In genomic region chr4:72330381-72330780, GRCh38 we compare ENCODE assay signal across 6 cellular contexts.
"Had no signal": no experiment of that assay in that cellular context is flagged by ENCODE, and none has a peak within 500 bp of the region (broad histone marks: within the 10 kb centered on the region; RNA-seq: fewer than 3 reads in every experiment).

No MANE protein-coding gene starts in this region.

- DNase-seq: GM23248, GOT3, H7, H9, HCEC 1CT, HFFc6 had no signal
